In the genomic region with DNA sequence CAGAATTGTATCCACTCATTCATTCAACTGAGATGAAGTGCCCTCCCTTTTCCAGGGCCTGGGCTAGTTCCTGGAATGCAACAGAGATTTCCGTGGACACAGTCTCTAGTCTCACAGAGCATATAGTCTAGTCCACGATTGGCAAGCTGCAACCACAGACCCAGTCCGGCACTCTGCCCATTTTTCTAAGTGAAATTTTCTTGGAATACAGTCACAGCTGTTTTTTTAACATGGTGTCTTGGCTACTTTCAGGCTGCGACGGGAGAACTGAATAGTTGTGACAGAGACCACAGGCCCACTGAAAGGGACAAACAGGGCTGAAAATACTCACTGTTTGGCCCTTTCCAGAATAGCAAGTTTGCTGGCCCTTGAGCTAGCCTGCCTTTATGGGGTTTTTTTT, we compare ENCODE assay signal across 22 cellular contexts.
"Had no signal": no experiment of that assay in that cellular context is flagged by ENCODE, and none has a peak within 500 bp of the region (broad histone marks: within the 10 kb centered on the region; RNA-seq: fewer than 3 reads in every experiment).

No MANE protein-coding gene starts in this region.

- H3K4me3 Mint-ChIP-seq: activated naive CD4-positive, alpha-beta T cell treated with anti-CD3 and anti-CD28 coated beads, Interleukin-2, amount 50 U/mL, for 24 hours; activated naive CD8-positive, alpha-beta T cell treated with anti-CD3 and anti-CD28 coated beads, Interleukin-2, amount 50 U/mL, for 24 hours; brain; endodermal cell; nephron; stimulated activated naive B cell treated with anti-CD40 and anti-IgM and Interleukin-4, amounts not matched to agents 10 μg/mL and 1 μg/mL and 100 μg/mL, for 72 hours; T-helper 1 cell treated with Interleukin-12 subunit alpha and Interleukin-12 subunit beta and Interleukin-4 antibody, amounts not matched to agents 30 μg/mL and 1 μg/mL, for 36 hours had no signal

- H3K4me1 Mint-ChIP-seq: activated naive CD4-positive, alpha-beta T cell treated with anti-CD3 and anti-CD28 coated beads, Interleukin-2, amount 50 U/mL, for 24 hours; activated naive CD8-positive, alpha-beta T cell treated with anti-CD3 and anti-CD28 coated beads, Interleukin-2, amount 50 U/mL, for 24 hours; brain; endodermal cell; stimulated activated naive B cell treated with anti-CD40 and anti-IgM and Interleukin-4, amounts not matched to agents 10 μg/mL and 1 μg/mL and 100 μg/mL, for 72 hours had no signal

- DNase-seq: activated CD4-positive, alpha-beta T cell treated with anti-CD3 and anti-CD28 coated beads for 48 hours; activated CD4-positive, alpha-beta T cell treated with anti-CD3 and anti-CD28 coated beads, Interleukin-2, amount 50 U/mL, for 48 hours; activated CD8-positive, alpha-beta memory T cell treated with anti-CD3 and anti-CD28 coated beads for 24 hours; activated naive CD8-positive, alpha-beta T cell treated with anti-CD3 and anti-CD28 coated beads, Interleukin-2, amount 50 U/mL, for 24 hours; cortex of kidney; endodermal cell; foreskin keratinocyte; left lung; lower lobe of right lung; mesendoderm; ovary; stimulated activated CD4-positive, alpha-beta T cell treated with anti-CD3 and anti-CD28 coated beads, Interleukin-15, amount 100 ng/mL, for 24 hours; stimulated activated CD4-positive, alpha-beta T cell treated with anti-CD3 and anti-CD28 coated beads, Interleukin-2, amount 100 ng/mL, for 24 hours; stimulated activated naive B cell treated with anti-CD40 and anti-IgM and Interleukin-4, amounts not matched to agents 10 μg/mL and 1 μg/mL and 100 μg/mL, for 72 hours; stomach; T-helper 9 cell; WERI-Rb-1 had no signal

- H3K27me3 Mint-ChIP-seq: activated naive CD4-positive, alpha-beta T cell treated with anti-CD3 and anti-CD28 coated beads, Interleukin-2, amount 50 U/mL, for 24 hours; activated naive CD8-positive, alpha-beta T cell treated with anti-CD3 and anti-CD28 coated beads, Interleukin-2, amount 50 U/mL, for 24 hours; brain; stimulated activated naive B cell treated with anti-CD40 and anti-IgM and Interleukin-4, amounts not matched to agents 10 μg/mL and 1 μg/mL and 100 μg/mL, for 72 hours had no signal

- ATAC-seq: activated CD4-positive, CD25-positive, alpha-beta regulatory T cell treated with anti-CD3 and anti-CD28 coated beads, Interleukin-2, amount 50 U/mL, for 24 hours; activated naive CD8-positive, alpha-beta T cell treated with anti-CD3 and anti-CD28 coated beads, Interleukin-2, amount 50 U/mL, for 24 hours; foreskin keratinocyte; left lung; lower lobe of right lung; stimulated activated naive B cell treated with anti-CD40 and anti-IgM and Interleukin-4, amounts not matched to agents 10 μg/mL and 1 μg/mL and 100 μg/mL, for 72 hours had no signal

- H3K9me3 Mint-ChIP-seq: T-helper 1 cell treated with Interleukin-12 subunit alpha and Interleukin-12 subunit beta and Interleukin-4 antibody, amounts not matched to agents 30 μg/mL and 1 μg/mL, for 36 hours had no signal

- H3K27ac Mint-ChIP-seq: activated naive CD4-positive, alpha-beta T cell treated with anti-CD3 and anti-CD28 coated beads, Interleukin-2, amount 50 U/mL, for 24 hours; activated naive CD8-positive, alpha-beta T cell treated with anti-CD3 and anti-CD28 coated beads, Interleukin-2, amount 50 U/mL, for 24 hours; brain; endodermal cell; nephron; stimulated activated naive B cell treated with anti-CD40 and anti-IgM and Interleukin-4, amounts not matched to agents 10 μg/mL and 1 μg/mL and 100 μg/mL, for 72 hours; T-helper 1 cell treated with Interleukin-12 subunit alpha and Interleukin-12 subunit beta and Interleukin-4 antibody, amounts not matched to agents 30 μg/mL and 1 μg/mL, for 36 hours had no signal
